ENCODE assay signal across 8 cellular contexts in genomic region chr20:45290677-45291355, GRCh38. TPM values are rescaled to one million over a fixed set of nuclear protein-coding genes. Genes with fewer than 3 reads are reported as not detected.
DNase-seq lines count a peak whose midpoint lies in the region; ATAC-seq and TF ChIP-seq lines count a peak whose summit lies in the region.

No MANE protein-coding gene starts in this region.

- H3K9me3 Mint-ChIP-seq in naive thymus-derived CD4-positive, alpha-beta T cell, result no peaks in the 10 kb centered on the region
- no peaks in the 10 kb centered on the region for H3K9me3 Mint-ChIP-seq in stimulated activated naive B cell treated with anti-CD40 and anti-IgM and Interleukin-4, amounts not matched to agents 10 μg/mL and 1 μg/mL and 100 μg/mL, for 72 hours

- peak overlapping the region; percentile 30 for H3K4me3 ChIP-seq in OCI-LY3 (ENCODE audit: low read length)
- no peak overlapping the region for H3K4me3 ChIP-seq in naive thymus-derived CD4-positive, alpha-beta T cell (ENCODE audit: low read length)

- intact Hi-C loops in naive thymus-derived CD4-positive, alpha-beta T cell (cut with micrococcal nuclease), result loop anchor here (1.0 to 5.0 kb wide), 7 partner anchors 152 to 544 kb away; partner anchors contain the start of genes KCNK15 (in 1 of the 2) and YWHAB (in 1 of the 2)

- no peak overlapping the region for H3K4me3 Mint-ChIP-seq in naive thymus-derived CD4-positive, alpha-beta T cell
- H3K4me3 Mint-ChIP-seq in stimulated activated naive B cell treated with anti-CD40 and anti-IgM and Interleukin-4, amounts not matched to agents 10 μg/mL and 1 μg/mL and 100 μg/mL, for 72 hours, result no peak overlapping the region

- H3K9me3 ChIP-seq in OCI-LY3 (ENCODE audit: insufficient read depth, low read length), result 0 out of 2 replicates have a peak, but pooled peaks cover 3% of the 10 kb centered on the region
- no peaks in the 10 kb centered on the region for H3K9me3 ChIP-seq in naive thymus-derived CD4-positive, alpha-beta T cell (ENCODE audit: control insufficient read depth in 2 of 3, low read length in 3 of 3)

- H3K27me3 Mint-ChIP-seq in naive thymus-derived CD4-positive, alpha-beta T cell, result peaks cover 31 to 49% (median 38%) of the 10 kb centered on the region in 5 donors
- peaks cover 34 to 55% of the 10 kb centered on the region in 2 donors for H3K27me3 Mint-ChIP-seq in stimulated activated naive B cell treated with anti-CD40 and anti-IgM and Interleukin-4, amounts not matched to agents 10 μg/mL and 1 μg/mL and 100 μg/mL, for 72 hours

- no peaks in the 10 kb centered on the region for H4K20me1 ChIP-seq in OCI-LY3 (ENCODE audit: insufficient read depth, low read length)

- no peaks in the 10 kb centered on the region for H3K36me3 ChIP-seq in OCI-LY3 (replicated peaks; ENCODE audit: low read depth, low read length)
- H3K36me3 ChIP-seq in naive thymus-derived CD4-positive, alpha-beta T cell (ENCODE audit: control insufficient read depth in 2 of 3, insufficient read depth in 3 of 3, low read length in 3 of 3), result no peaks in the 10 kb centered on the region

- peak; percentile 65 for ATAC-seq in esophagus mucosa
- peak; percentile 58 for ATAC-seq in naive thymus-derived CD4-positive, alpha-beta T cell
- peak; percentile 57 to 61 for ATAC-seq in stimulated activated naive B cell treated with anti-CD40 and anti-IgM and Interleukin-4, amounts not matched to agents 10 μg/mL and 1 μg/mL and 100 μg/mL, for 72 hours (replicated peaks)
- ATAC-seq in HG03520 (IDR thresholded peaks at IDR 0.05; ENCODE audit: unreplicated experiment), result no peak

- peak; percentile 100 for TF ChIP-seq CTCF in OCI-LY3 (IDR thresholded peaks at IDR 0.05; ENCODE audit: low read depth, low read length)

- H3K27ac Mint-ChIP-seq in naive thymus-derived CD4-positive, alpha-beta T cell, result no peak overlapping the region
- no peak overlapping the region for H3K27ac Mint-ChIP-seq in stimulated activated naive B cell treated with anti-CD40 and anti-IgM and Interleukin-4, amounts not matched to agents 10 μg/mL and 1 μg/mL and 100 μg/mL, for 72 hours

- peaks cover 18% of the 10 kb centered on the region for H3K4me1 ChIP-seq in OCI-LY3 (ENCODE audit: low read length)
- peaks cover 4 to 14% of the 10 kb centered on the region in 2 donors for H3K4me1 ChIP-seq in naive thymus-derived CD4-positive, alpha-beta T cell (ENCODE audit: control insufficient read depth in 2 of 2, insufficient read depth in 2 of 2, low read length in 2 of 2)

- no peaks in the 10 kb centered on the region for H3K79me2 ChIP-seq in OCI-LY3 (ENCODE audit: low read length)

- H3K4me1 Mint-ChIP-seq in naive thymus-derived CD4-positive, alpha-beta T cell, result peaks cover 4 to 18% (median 11%) of the 10 kb centered on the region in 7 donors
- peaks cover 14 to 26% of the 10 kb centered on the region in 2 donors for H3K4me1 Mint-ChIP-seq in stimulated activated naive B cell treated with anti-CD40 and anti-IgM and Interleukin-4, amounts not matched to agents 10 μg/mL and 1 μg/mL and 100 μg/mL, for 72 hours

- CTCF ChIA-PET in naive thymus-derived CD4-positive, alpha-beta T cell (lab: Charles Lee), result interaction anchor here (0.6 to 2.4 kb wide), 5 partner anchors 11 to 705 kb away, joined by 3 to 6 read pairs (median 3); no protein-coding TSS in a partner anchor

- H3K36me3 Mint-ChIP-seq in naive thymus-derived CD4-positive, alpha-beta T cell, result peaks cover 0 to 2% (median 0%) of the 10 kb centered on the region in 5 donors
- H3K36me3 Mint-ChIP-seq in stimulated activated naive B cell treated with anti-CD40 and anti-IgM and Interleukin-4, amounts not matched to agents 10 μg/mL and 1 μg/mL and 100 μg/mL, for 72 hours, result no peaks in the 10 kb centered on the region

- peak overlapping the region; percentile 64 for H3K4me2 ChIP-seq in OCI-LY3 (ENCODE audit: low read length)

- H3K27me3 ChIP-seq in OCI-LY3 (ENCODE audit: low read depth, low read length), result peaks cover 37% of the 10 kb centered on the region
- H3K27me3 ChIP-seq in naive thymus-derived CD4-positive, alpha-beta T cell (ENCODE audit: control insufficient read depth in 2 of 2, insufficient read depth in 2 of 2, low read length in 2 of 2), result peaks cover 0 to 10% of the 10 kb centered on the region in 2 donors

- H3K27ac ChIP-seq in OCI-LY3 (ENCODE audit: low read length), result no peak overlapping the region
- no peak overlapping the region for H3K27ac ChIP-seq in naive thymus-derived CD4-positive, alpha-beta T cell (ENCODE audit: low read depth, low read length)

- no peak overlapping the region for H3K9ac ChIP-seq in OCI-LY3 (ENCODE audit: low read length)

- H2AFZ ChIP-seq in OCI-LY3 (ENCODE audit: low read depth, low read length), result no peak overlapping the region

- peak; percentile 68 for DNase-seq in COR-L47 (lab: John Stamatoyannopoulos, UW)
- peak; percentile 89 for DNase-seq in HuH-7 (ENCODE audit: low spot score)
- peak; percentile 62 for DNase-seq in activated T-cell treated with anti-CD3 and anti-CD28 coated beads for 24 hours (ENCODE audit: low read depth)
- peak; percentile 12 to 64 (median 49) for DNase-seq in naive thymus-derived CD4-positive, alpha-beta T cell
- DNase-seq in stimulated activated naive B cell treated with anti-CD40 and anti-IgM and Interleukin-4, amounts not matched to agents 10 μg/mL and 1 μg/mL and 100 μg/mL, for 72 hours, result peak; percentile 52

- POLR2A ChIA-PET in naive thymus-derived CD4-positive, alpha-beta T cell (lab: Charles Lee), result interaction anchor here (0.8 kb wide), 1 partner anchor 323 kb away, joined by 3 read pairs; no protein-coding TSS in a partner anchor

RNA-seq across cellular contexts. Expression of gene RBPJL, which starts 15.8 kb away (rescaled TPM):
- total RNA-seq in esophagus mucosa, result not detected
- total RNA-seq in naive thymus-derived CD4-positive, alpha-beta T cell, result not detected
- polyA plus RNA-seq in naive thymus-derived CD4-positive, alpha-beta T cell, result not detected

RNA-seq across cellular contexts. Expression of gene MATN4, which starts 17.3 kb away (rescaled TPM):
- total RNA-seq in esophagus mucosa, result 0.16 TPM
- 1 to 10 TPM in 1 of 5 experiments, not detected in 4; 2.3 TPM for total RNA-seq in naive thymus-derived CD4-positive, alpha-beta T cell
- not detected for polyA plus RNA-seq in naive thymus-derived CD4-positive, alpha-beta T cell

RNA-seq across cellular contexts. Expression of gene SLPI, which starts 36.5 kb away (rescaled TPM):
- total RNA-seq in esophagus mucosa, result 864 TPM
- under 1 TPM in 1 of 5 experiments, not detected in 4; 0.96 TPM for total RNA-seq in naive thymus-derived CD4-positive, alpha-beta T cell
- not detected for polyA plus RNA-seq in naive thymus-derived CD4-positive, alpha-beta T cell

RNA-seq across cellular contexts. Expression of gene SDC4, which starts 57.4 kb away (rescaled TPM):
- 99.1 TPM for total RNA-seq in esophagus mucosa
- total RNA-seq in naive thymus-derived CD4-positive, alpha-beta T cell, result 10 to 100 TPM in 1 of 5 experiments, 1 to 10 TPM in 1, under 1 TPM in 3; 0.38 to 46.7 (median 0.56) TPM
- under 1 TPM in 1 of 2 donors, not detected in 1; 0.21 TPM for polyA plus RNA-seq in naive thymus-derived CD4-positive, alpha-beta T cell

Comparison
In these comparisons a context has a peak if more than half of its experiments do, and no peak if none do; other contexts are left out.
1. RNA of gene SLPI, which starts 36.5 kb away (total RNA-seq): 864 TPM in esophagus mucosa (single experiment); 0.96 TPM in naive thymus-derived CD4-positive, alpha-beta T cell; every median in the first group is over 100 times any median in the second.
2. Peak in every context shown above with its lines, with median percentiles within 50 percentile points of each other: DNase-seq.